27 cellular contexts compared by ENCODE assay signal in genomic region chr15:55461447-55461846, GRCh38. TPM values are rescaled to one million over a fixed set of nuclear protein-coding genes. Genes with fewer than 3 reads are reported as not detected.
"Had no signal": no experiment of that assay in that cellular context is flagged by ENCODE, and none has a peak within 500 bp of the region (broad histone marks: within the 10 kb centered on the region; RNA-seq: fewer than 3 reads in every experiment).

No MANE protein-coding gene starts in this region.

- H3K36me3 ChIP-seq: suprapubic skin, thoracic aorta, thyroid gland, transverse colon, upper lobe of left lung, upper lobe of right lung, uterus, vagina had no signal

- H3K4me3 ChIP-seq: stomach, suprapubic skin, testis, thoracic aorta, thyroid gland, tibial artery, tibial nerve, transverse colon, upper lobe of left lung, upper lobe of right lung, uterus, vagina had no signal

- FAIRE-seq: urothelium cell line had no signal

- DNase-seq: stimulated activated CD4-positive, alpha-beta T cell treated with anti-CD3 and anti-CD28 coated beads, Interleukin-2, amount 100 ng/mL, for 48 hours; stimulated activated CD4-positive, alpha-beta T cell treated with anti-CD3 and anti-CD28 coated beads, Interleukin-4, amount 100 ng/mL, for 1 hour; stimulated activated CD4-positive, alpha-beta T cell treated with anti-CD3 and anti-CD28 coated beads, Interleukin-4, amount 100 ng/mL, for 24 hours; stimulated activated CD4-positive, alpha-beta T cell treated with anti-CD3 and anti-CD28 coated beads, Interleukin-4, amount 100 ng/mL, for 4 hours; stimulated activated CD8-positive, alpha-beta memory T cell treated with anti-CD3 and anti-CD28 coated beads, Interleukin-4, amount 100 ng/mL, for 48 hours; stimulated activated naive B cell treated with anti-CD40 and anti-IgM and Interleukin-4, amounts not matched to agents 10 μg/mL and 1 μg/mL and 100 μg/mL, for 72 hours; stimulated activated naive CD4-positive, alpha-beta T cell; stimulated activated naive CD4-positive, alpha-beta T cell treated with Interleukin-2 at 50 U/mL for 16 hours; stimulated activated naive CD8-positive, alpha-beta T cell treated with anti-CD3 and anti-CD28 coated beads, Interleukin-15, amount 100 ng/mL, for 72 hours; stimulated activated naive CD8-positive, alpha-beta T cell treated with anti-CD3 and anti-CD28 coated beads, Interleukin-15, Interleukin-2, amounts not matched to agents 100 U/mL and 50 U/mL, for 24 hours; stomach; substantia nigra; testis; thyroid gland; tibial artery; transverse colon; trophoblast cell; upper lobe of left lung; upper lobe of right lung; uterus had no signal

- H3K4me1 ChIP-seq: stomach, suprapubic skin, testis, tibial artery, tibial nerve, transverse colon, upper lobe of left lung, upper lobe of right lung, uterus, vagina had no signal

- ATAC-seq: stimulated activated effector memory CD8-positive, alpha-beta T cell treated with anti-CD3 and anti-CD28 coated beads, Interleukin-12 subunit alpha, Interleukin-12 subunit beta, amount 100 ng/mL, for 72 hours; stimulated activated memory B cell treated with anti-CD40 and anti-IgM and Interleukin-4, amounts not matched to agents 10 μg/mL and 1 μg/mL and 100 μg/mL, for 72 hours; stimulated activated naive B cell treated with anti-CD40 and anti-IgM and Interleukin-4, amounts not matched to agents 10 μg/mL and 1 μg/mL and 100 μg/mL, for 72 hours; stimulated activated naive CD8-positive, alpha-beta T cell treated with anti-CD3 and anti-CD28 coated beads, Interleukin-15, amount 100 ng/mL, for 72 hours; stimulated activated naive CD8-positive, alpha-beta T cell treated with anti-CD3 and anti-CD28 coated beads, Interleukin-15, Interleukin-2, amounts not matched to agents 100 U/mL and 50 U/mL, for 24 hours; upper lobe of right lung had no signal

- H3K27me3 ChIP-seq: stomach, suprapubic skin, testis, thyroid gland, tibial artery, tibial nerve, transverse colon, upper lobe of left lung, upper lobe of right lung, uterus, vagina had no signal

- H3K27ac ChIP-seq: stomach, suprapubic skin, testis, thoracic aorta, thyroid gland, tibial artery, tibial nerve, transverse colon, upper lobe of left lung, upper lobe of right lung, uterus, vagina had no signal

- H3K9me3 ChIP-seq: suprapubic skin, testis, thyroid gland, transverse colon, upper lobe of right lung, uterus, vagina had no signal

RNA-seq across cellular contexts. Expression of gene DNAAF4, which starts 46.6 kb away (rescaled TPM):
- total RNA-seq: vagina had no signal

RNA-seq across cellular contexts. Expression of gene PIERCE2, which starts 53.2 kb away (rescaled TPM):
- total RNA-seq: vagina had no signal
